ENCODE assay signal across 8 cellular contexts in the genomic region with DNA sequence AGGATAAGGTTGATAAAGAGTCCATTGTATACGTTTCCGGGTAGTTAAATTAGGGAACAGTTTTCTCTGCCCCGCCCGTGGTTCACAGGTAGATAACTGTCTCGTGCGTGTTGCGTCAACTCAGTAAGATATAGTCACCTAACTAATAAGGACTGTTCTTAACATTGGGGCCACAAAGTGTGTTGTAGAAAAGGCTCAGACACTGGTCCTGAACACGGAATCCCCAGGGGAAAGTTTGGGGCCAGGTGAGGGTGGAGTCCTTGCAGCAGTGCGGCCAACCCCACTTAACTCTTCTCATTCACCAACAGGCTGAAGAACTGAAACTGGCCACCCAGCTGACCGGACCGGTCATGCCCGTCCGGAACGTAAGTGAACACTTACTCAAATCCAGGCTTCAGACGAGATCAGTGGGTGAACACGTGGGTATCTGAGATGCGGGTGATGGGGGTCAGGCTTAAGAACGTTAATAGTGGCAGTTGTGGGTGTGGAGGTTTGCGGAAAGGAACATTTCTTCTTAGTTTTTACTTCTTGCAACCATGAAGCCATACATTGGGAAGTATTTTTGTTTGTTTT. TPM values are rescaled to one million over a fixed set of nuclear protein-coding genes. Genes with fewer than 3 reads are reported as not detected.
DNase-seq lines count a peak whose midpoint lies in the region; ATAC-seq and TF ChIP-seq lines count a peak whose summit lies in the region.

No MANE protein-coding gene starts in this region.

- no peak overlapping the region for H4K91ac ChIP-seq in neuronal stem cell (ENCODE audit: low read depth, low read length, poor library complexity)

- no peak overlapping the region for H2BK12ac ChIP-seq in neuronal stem cell (ENCODE audit: low read length)

- peak overlapping the region; percentile 69 for H3K4me3 ChIP-seq in GM12864 (ENCODE audit: low read depth, low read length)
- peak overlapping the region; percentile 89 for H3K4me3 ChIP-seq in OCI-LY3 (ENCODE audit: low read length)
- peak overlapping the region in 1 of 2 donors; percentile 91 for H3K4me3 ChIP-seq in neuronal stem cell (ENCODE audit: low read length in 2 of 2)
- no peak overlapping the region for H3K4me3 ChIP-seq in testis

- H3K27me3 Mint-ChIP-seq in effector memory CD8-positive, alpha-beta T cell: no peaks in the 10 kb centered on the region

- peaks cover 54% of the 10 kb centered on the region for H4K20me1 ChIP-seq in OCI-LY3 (ENCODE audit: insufficient read depth, low read length)

- no peaks in the 10 kb centered on the region for H3K27me3 ChIP-seq in OCI-LY3 (ENCODE audit: low read depth, low read length)
- H3K27me3 ChIP-seq in neuronal stem cell (ENCODE audit: control insufficient read depth in 3 of 3, insufficient read depth in 3 of 3, low read depth in 1 of 3, low read length in 3 of 3): no peaks in the 10 kb centered on the region
- no peaks in the 10 kb centered on the region for H3K27me3 ChIP-seq in testis

- peak overlapping the region; percentile 94 to 97 for H3K4me3 Mint-ChIP-seq in effector memory CD8-positive, alpha-beta T cell

- no peak overlapping the region for H3K14ac ChIP-seq in neuronal stem cell (ENCODE audit: low read length)

- peak overlapping the region; percentile 99 for H3K4me2 ChIP-seq in OCI-LY3 (ENCODE audit: low read length)
- peak overlapping the region; percentile 86 for H3K4me2 ChIP-seq in neuronal stem cell (ENCODE audit: insufficient read depth, low read length, poor library complexity, severe bottlenecking)

- H3K9ac ChIP-seq in OCI-LY3 (ENCODE audit: low read length) (peak overlapping the region; percentile 98), neuronal stem cell (ENCODE audit: low read depth, low read length, poor library complexity) (peak overlapping the region; percentile 14)

- peak overlapping the region; percentile 87 to 99 for H3K27ac Mint-ChIP-seq in effector memory CD8-positive, alpha-beta T cell

- peak overlapping the region; percentile 57 for H3K27ac ChIP-seq in OCI-LY3 (ENCODE audit: low read length)
- no peak overlapping the region for H3K27ac ChIP-seq in neuronal stem cell (replicated peaks; ENCODE audit: low read length)
- no peak overlapping the region for H3K27ac ChIP-seq in testis

- peaks cover 6% of the 10 kb centered on the region for H3K79me1 ChIP-seq in neuronal stem cell (ENCODE audit: low read depth, low read length)

- H2AFZ ChIP-seq in OCI-LY3 (ENCODE audit: low read depth, low read length): no peak overlapping the region
- H2AFZ ChIP-seq in neuronal stem cell (ENCODE audit: low read length): no peak overlapping the region

- H2BK5ac ChIP-seq in neuronal stem cell (ENCODE audit: low read length): no peak overlapping the region

- H2AK5ac ChIP-seq in neuronal stem cell (ENCODE audit: low read depth, low read length): no peak overlapping the region

- TF ChIP-seq CTCF in GM12864 (IDR thresholded peaks at IDR 0.05; ENCODE audit: low read depth, low read length, missing control alignments): no peak
- no peak for TF ChIP-seq CTCF in OCI-LY3 (IDR thresholded peaks at IDR 0.05; ENCODE audit: low read depth, low read length)
- no peak for TF ChIP-seq CTCF in testis (IDR thresholded peaks at IDR 0.05)

- peaks cover 59% of the 10 kb centered on the region for H3K36me3 Mint-ChIP-seq in effector memory CD8-positive, alpha-beta T cell (ENCODE audit: insufficient read depth)

- H3K18ac ChIP-seq in neuronal stem cell (ENCODE audit: low read length): no peak overlapping the region

- H3K9me3 ChIP-seq in OCI-LY3 (ENCODE audit: insufficient read depth, low read length) (no peaks in the 10 kb centered on the region), neuronal stem cell (replicated peaks in 1 of 2; ENCODE audit: control insufficient read depth in 2 of 2, insufficient read depth in 1 of 2, low read depth in 1 of 2, low read length in 2 of 2) (no peaks in the 10 kb centered on the region), testis (no peaks in the 10 kb centered on the region)

- DNase-seq in GM12864 (ENCODE audit: low read depth): no peak
- DNase-seq in effector memory CD8-positive, alpha-beta T cell: no peak
- no peak for DNase-seq in neuronal stem cell (ENCODE audit: low spot score)
- DNase-seq in GF-D8 (lab: John Stamatoyannopoulos, UW): no peak
- DNase-seq in testis: no peak

- intact Hi-C loops in testis (cut with DNase I; ENCODE audit: low total_unique reads): no loop called here

- H3K4me1 ChIP-seq in OCI-LY3 (ENCODE audit: low read length): peaks cover 42% of the 10 kb centered on the region
- peaks cover 19 to 25% of the 10 kb centered on the region in 2 donors for H3K4me1 ChIP-seq in neuronal stem cell (ENCODE audit: control insufficient read depth in 2 of 2, insufficient read depth in 1 of 2, low read depth in 1 of 2, low read length in 2 of 2)
- peaks cover 27% of the 10 kb centered on the region for H3K4me1 ChIP-seq in testis

- peaks cover 36% of the 10 kb centered on the region for H3K79me2 ChIP-seq in OCI-LY3 (ENCODE audit: low read length)

- no peak overlapping the region for H4K8ac ChIP-seq in neuronal stem cell (ENCODE audit: low read depth, low read length)

- no peak for TF ChIP-seq POLR2A in testis (IDR thresholded peaks at IDR 0.05)

- H3K9me3 Mint-ChIP-seq in effector memory CD8-positive, alpha-beta T cell: no peaks in the 10 kb centered on the region

- WGBS in neuronal stem cell (ENCODE audit: extremely low coverage in 2 of 2, insufficient read length in 2 of 2, insufficient replicate concordance in 1 of 2), 2 donors: no CpG with 5 or more reads among the region's 19 CpGs
- 67 to 70% methylated on average over 19 of the region's 19 CpGs for WGBS in testis, 2 donors

- H2BK120ac ChIP-seq in neuronal stem cell (ENCODE audit: low read depth, low read length): no peak overlapping the region

- ATAC-seq in effector memory CD8-positive, alpha-beta T cell (replicated peaks): no peak
- ATAC-seq in HG03108 (IDR thresholded peaks at IDR 0.05; ENCODE audit: unreplicated experiment) (no peak), HG02763 (IDR thresholded peaks at IDR 0.05; ENCODE audit: unreplicated experiment) (no peak)

- H3K36me3 ChIP-seq in OCI-LY3 (replicated peaks; ENCODE audit: low read depth, low read length): peaks cover 40% of the 10 kb centered on the region
- H3K36me3 ChIP-seq in neuronal stem cell (replicated peaks in 1 of 2; ENCODE audit: control insufficient read depth in 2 of 2, insufficient read depth in 2 of 2, low read length in 2 of 2): peaks cover 35 to 55% of the 10 kb centered on the region in 2 donors
- no peaks in the 10 kb centered on the region for H3K36me3 ChIP-seq in testis (ENCODE audit: low read depth, missing control alignments)

- no peak overlapping the region for H3K23ac ChIP-seq in neuronal stem cell (ENCODE audit: low read depth, low read length, poor library complexity)

- no peak overlapping the region for H2BK15ac ChIP-seq in neuronal stem cell (ENCODE audit: low read length)

- no peak overlapping the region for H3K4ac ChIP-seq in neuronal stem cell (ENCODE audit: low read length)

- H3K4me1 Mint-ChIP-seq in effector memory CD8-positive, alpha-beta T cell (ENCODE audit: low read depth in 2 of 2): peaks cover 53 to 56% of the 10 kb centered on the region in 2 donors

RNA-seq across cellular contexts. Expression of a gene that starts 1.6 kb away (rescaled TPM):
- polyA plus RNA-seq in neuronal stem cell (2013, experiment 1 of 2): 5,003 TPM
- polyA plus RNA-seq in neuronal stem cell (2013, experiment 2 of 2): 4,966 TPM
- total RNA-seq in testis: 1,000 to 10,000 TPM; 1,952 to 3,862 TPM
- 1,947 TPM for polyA plus RNA-seq in testis (ENCODE audit: insufficient read depth, low read depth, low replicate concordance)

RNA-seq across cellular contexts. Expression of a gene that starts 13.4 kb away (rescaled TPM):
- polyA plus RNA-seq in neuronal stem cell (2013, experiment 1 of 2): 1.4 TPM
- polyA plus RNA-seq in neuronal stem cell (2013, experiment 2 of 2): 1.6 TPM
- total RNA-seq in testis: 10 to 100 TPM; 12.5 to 15.0 TPM
- 3.3 TPM for polyA plus RNA-seq in testis (ENCODE audit: insufficient read depth, low read depth, low replicate concordance)

RNA-seq across cellular contexts. Expression of a gene that starts 51.3 kb away (rescaled TPM):
- 1.1 TPM for polyA plus RNA-seq in neuronal stem cell (2013, experiment 1 of 2)
- 0.79 TPM for polyA plus RNA-seq in neuronal stem cell (2013, experiment 2 of 2)
- 100 to 1,000 TPM; 125 to 256 TPM for total RNA-seq in testis
- polyA plus RNA-seq in testis (ENCODE audit: insufficient read depth, low read depth, low replicate concordance): 105 TPM

RNA-seq across cellular contexts. Expression of a gene that starts 53.9 kb away (rescaled TPM):
- 43.4 TPM for polyA plus RNA-seq in neuronal stem cell (2013, experiment 1 of 2)
- 47.1 TPM for polyA plus RNA-seq in neuronal stem cell (2013, experiment 2 of 2)
- total RNA-seq in testis: 100 to 1,000 TPM; 275 to 307 TPM
- 97.9 TPM for polyA plus RNA-seq in testis (ENCODE audit: insufficient read depth, low read depth, low replicate concordance)

Comparison
In these comparisons a context has a peak if more than half of its experiments do, and no peak if none do; other contexts are left out.
1. H3K4me3 ChIP-seq: peak in GM12864 (single experiment) and OCI-LY3 (single experiment); none in testis (0 of 2).